6 cellular contexts compared by ENCODE assay signal in genomic region chr1:1001057-1001630, GRCh38. TPM values are rescaled to one million over a fixed set of nuclear protein-coding genes. Genes with fewer than 3 reads are reported as not detected.
DNase-seq lines count a peak whose midpoint lies in the region; ATAC-seq and TF ChIP-seq lines count a peak whose summit lies in the region.

No MANE protein-coding gene starts in this region.

- H3K27me3 ChIP-seq in gastrocnemius medialis, result peaks cover 7 to 11% (median 8%) of the 10 kb centered on the region in 3 donors

- no peak for ATAC-seq in gastrocnemius medialis
- ATAC-seq in GM19397 (IDR thresholded peaks at IDR 0.05; ENCODE audit: unreplicated experiment), result no peak
- no peak for ATAC-seq in HG02571 (IDR thresholded peaks at IDR 0.05; ENCODE audit: unreplicated experiment)
- no peak for ATAC-seq in GM18873 (IDR thresholded peaks at IDR 0.05; ENCODE audit: low FRiP score, unreplicated experiment)

- no peaks in the 10 kb centered on the region for H3K9me3 ChIP-seq in gastrocnemius medialis

- no peaks in the 10 kb centered on the region for H3K36me3 ChIP-seq in gastrocnemius medialis

- in situ Hi-C loops in gastrocnemius medialis (cut with MboI; ENCODE audit: low sequenced_read_pairs in 4 of 4), result no loop called here

- H3K27ac ChIP-seq in gastrocnemius medialis, result peak overlapping the region; percentile 84 to 92 (median 89)

- intact Hi-C loops in gastrocnemius medialis (cut with DNase I; ENCODE audit: low total_unique reads), result loop anchor here (2.0 to 5.0 kb wide), 2 partner anchors 18 to 79 kb away; partner anchors contain the start of gene SAMD11

- TF ChIP-seq CTCF in LNCaP clone FGC (IDR thresholded peaks at IDR 0.05; ENCODE audit: control insufficient read depth, extremely low read depth, insufficient read depth), result no peak
- TF ChIP-seq CTCF in gastrocnemius medialis (IDR thresholded peaks at IDR 0.05 in 4 of 5, conservative IDR thresholded peaks at IDR 0.05 in 1 of 5), result no peak

- TF ChIP-seq POLR2A in gastrocnemius medialis (IDR thresholded peaks at IDR 0.05), result no peak

- H3K4me3 ChIP-seq in LNCaP clone FGC (ENCODE audit: low read depth, low read length) (peak overlapping the region; percentile 78), gastrocnemius medialis (peak overlapping the region; percentile 57 to 85 (median 71))

- no peak for DNase-seq in LNCaP clone FGC (ENCODE audit: low read depth)
- DNase-seq in ecto neural progenitor cell (ENCODE audit: low spot score), result peak; percentile 76
- DNase-seq in gastrocnemius medialis, result no peak

- peaks cover 12 to 19% of the 10 kb centered on the region in 2 donors for H3K4me1 ChIP-seq in gastrocnemius medialis

RNA-seq across cellular contexts. Expression of gene HES4, which starts 1.2 kb away (rescaled TPM):
- total RNA-seq in gastrocnemius medialis, result 10 to 100 TPM in 2 of 4 donors, 1 to 10 TPM in 2; 6.4 to 17.4 (median 9.5) TPM

RNA-seq across cellular contexts. Expression of gene ISG15, which starts 12.2 kb away (rescaled TPM):
- total RNA-seq in gastrocnemius medialis, result 10 to 100 TPM in 2 of 4 donors, 1 to 10 TPM in 2; 4.3 to 37.6 (median 10.2) TPM

RNA-seq across cellular contexts. Expression of gene AGRN, which starts 18.8 kb away (rescaled TPM):
- 1 to 10 TPM; 2.0 to 3.8 (median 3.1) TPM for total RNA-seq in gastrocnemius medialis

RNA-seq across cellular contexts. Expression of gene PERM1, which starts 19.3 kb away (rescaled TPM):
- 100 to 1,000 TPM in 2 of 4 donors, 10 to 100 TPM in 2; 38.9 to 218 (median 98.8) TPM for total RNA-seq in gastrocnemius medialis

RNA-seq across cellular contexts. Expression of gene PLEKHN1, which starts 34.9 kb away (rescaled TPM):
- total RNA-seq in gastrocnemius medialis, result under 1 TPM in 1 of 4 donors, not detected in 3; 0.23 TPM
